ENCODE assay signal across 15 cellular contexts in the genomic region with DNA sequence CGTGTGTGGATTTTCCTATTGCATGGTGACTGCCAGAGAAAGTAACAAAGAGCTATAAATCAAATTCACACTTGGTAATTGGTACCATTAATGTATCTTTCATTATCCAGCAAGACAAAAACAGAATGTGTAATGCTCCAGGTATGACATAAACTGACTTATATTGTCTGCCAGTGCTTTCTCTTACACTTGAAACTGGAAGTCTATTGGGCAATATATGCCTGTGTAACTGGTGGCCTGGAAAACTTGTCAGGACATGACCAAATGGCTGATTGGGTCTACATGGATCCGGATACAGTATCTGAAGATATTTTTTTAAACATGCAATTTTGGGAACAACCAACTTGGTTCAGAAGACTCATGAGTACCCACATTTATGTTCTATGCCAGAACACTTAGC.
DNase-seq lines count a peak whose midpoint lies in the region; ATAC-seq and TF ChIP-seq lines count a peak whose summit lies in the region.
"Had no signal": no experiment of that assay in that cellular context is flagged by ENCODE, and none has a peak within 500 bp of the region (broad histone marks: within the 10 kb centered on the region; RNA-seq: fewer than 3 reads in every experiment).

No MANE protein-coding gene starts in this region.

- no peak for TF ChIP-seq RAD21 in Ishikawa (IDR thresholded peaks at IDR 0.05; ENCODE audit: low read depth)

- H3K4me3 ChIP-seq in RWPE2 (ENCODE audit: severe bottlenecking) (no peak overlapping the region), fibroblast of mammary gland (ENCODE audit: control insufficient read depth, low read depth, low read length) (no peak overlapping the region)

- TF ChIP-seq CTCF in RWPE2 (IDR thresholded peaks at IDR 0.05; ENCODE audit: poor library complexity, severe bottlenecking), result no peak
- no peak for TF ChIP-seq CTCF in fibroblast of mammary gland (conservative IDR thresholded peaks at IDR 0.05; ENCODE audit: control insufficient read depth, insufficient read depth, low read depth, low read length)
- no peak for TF ChIP-seq CTCF in omental fat pad (IDR thresholded peaks at IDR 0.05)

- no peaks in the 10 kb centered on the region for H3K36me3 ChIP-seq in RWPE2 (ENCODE audit: low read depth)
- H3K36me3 ChIP-seq: BE2C had no signal

- H3K27me3 ChIP-seq in RWPE2 (ENCODE audit: insufficient read depth, poor library complexity, severe bottlenecking), result no peaks in the 10 kb centered on the region
- H3K27me3 ChIP-seq: BE2C had no signal

- peaks cover 19% of the 10 kb centered on the region for H3K4me1 ChIP-seq in RWPE2 (ENCODE audit: insufficient read depth, poor library complexity, severe bottlenecking)
- H3K4me1 ChIP-seq: BE2C had no signal

- DNase-seq in RWPE2 (ENCODE audit: low spot score) (no peak), fibroblast of mammary gland (ENCODE audit: low read depth) (peak; percentile 2), myocyte (ENCODE audit: low read depth) (peak; percentile 2), omental fat pad (ENCODE audit: low spot score) (no peak), GOT3 (lab: John Stamatoyannopoulos, UW) (no peak)
- DNase-seq: BE2C; CD4-positive, alpha-beta memory T cell; DMS79 treated with DMSO at 0.1 percent for 48 hours; GF-D8; NCI-H1694; NCI-H2107; Right ventricle myocardium superior; SK-N-SH had no signal

- no peak for TF ChIP-seq EP300 in Ishikawa (IDR thresholded peaks at IDR 0.05; ENCODE audit: borderline replicate concordance)

- peak overlapping the region; percentile 8 for H3K27ac ChIP-seq in RWPE2 (ENCODE audit: poor library complexity, severe bottlenecking)

- H3K9me3 ChIP-seq in RWPE2 (ENCODE audit: severe bottlenecking), result no peaks in the 10 kb centered on the region
- H3K9me3 ChIP-seq: BE2C, SK-N-SH had no signal

- ATAC-seq in RWPE2 (ENCODE audit: low read depth) (peak; percentile 80), GM21529 (IDR thresholded peaks at IDR 0.05; ENCODE audit: unreplicated experiment) (no peak), omental fat pad (ENCODE audit: low FRiP score) (no peak)

TF ChIP-seq in Ishikawa, 13 proteins besides CTCF, POLR2A, EP300 and RAD21:
- TF ChIP-seq YY1 (IDR thresholded peaks at IDR 0.05; ENCODE audit: low read depth), result no peak
- TF ChIP-seq CEBPB (IDR thresholded peaks at IDR 0.05), result peak; percentile 62

Comparison
In these comparisons a context has a peak if more than half of its experiments do, and no peak if none do; other contexts are left out.
1. DNase-seq: peak in fibroblast of mammary gland (single experiment) and myocyte (single experiment); none in RWPE2 (single experiment), omental fat pad (single experiment) and GOT3 (single experiment).